Comparison of ENCODE assay signal across 9 cellular contexts in genomic region chr15:79978260-79978659, GRCh38. TPM values are rescaled to one million over a fixed set of nuclear protein-coding genes. Genes with fewer than 3 reads are reported as not detected.
DNase-seq lines count a peak whose midpoint lies in the region; ATAC-seq and TF ChIP-seq lines count a peak whose summit lies in the region.
"Had no signal": no experiment of that assay in that cellular context is flagged by ENCODE, and none has a peak within 500 bp of the region (broad histone marks: within the 10 kb centered on the region; RNA-seq: fewer than 3 reads in every experiment).

No MANE protein-coding gene starts in this region.

- H3K36me3 ChIP-seq in muscle layer of duodenum (ENCODE audit: control insufficient read depth in 1 of 2, insufficient read depth in 2 of 2, low read length in 2 of 2) (no peaks in the 10 kb centered on the region), aorta (ENCODE audit: control insufficient read depth in 1 of 2, insufficient read depth in 2 of 2, low read length in 1 of 2) (no peaks in the 10 kb centered on the region)

- CTCF ChIA-PET in AG04450 (lab: Charles Lee) = interaction anchor here (0.8 to 1.6 kb wide), 2 partner anchors 15 to 23 kb away, joined by 3 read pairs; no protein-coding TSS in a partner anchor

- H3K9me3 ChIP-seq in AG04450 (ENCODE audit: control insufficient read depth, insufficient read depth, low read length) (no peaks in the 10 kb centered on the region), muscle layer of duodenum (ENCODE audit: control insufficient read depth in 1 of 2, low read length in 2 of 2) (no peaks in the 10 kb centered on the region), aorta (ENCODE audit: control insufficient read depth, low read length) (no peaks in the 10 kb centered on the region)

- no peak for TF ChIP-seq CTCF in AG04450 (IDR thresholded peaks at IDR 0.05; ENCODE audit: low read depth, low read length)

- WGBS in aorta, 2 donors = 59 to 63% methylated on average over 6 of the region's 6 CpGs

- ATAC-seq in GM19324 (IDR thresholded peaks at IDR 0.05; ENCODE audit: low FRiP score, unreplicated experiment) (peak; percentile 10), HG03565 (IDR thresholded peaks at IDR 0.05; ENCODE audit: unreplicated experiment) (no peak), aorta (ENCODE audit: low FRiP score) (no peak), HG02885 (IDR thresholded peaks at IDR 0.05; ENCODE audit: poor library complexity, unreplicated experiment) (no peak)

- H3K4me3 ChIP-seq in AG04450 (ENCODE audit: low read depth, low read length) = no peak overlapping the region
- peak overlapping the region in 1 of 2 donors; percentile 19 for H3K4me3 ChIP-seq in muscle layer of duodenum (ENCODE audit: low read depth in 1 of 2, low read length in 2 of 2)
- no peak overlapping the region for H3K4me3 ChIP-seq in aorta (ENCODE audit: low read length in 2 of 2)

- POLR2A ChIA-PET in AG04450 (lab: Yijun Ruan, JAX) = interaction anchor here (1.4 kb wide), 1 partner anchor 55 kb away, joined by 5 read pairs; no protein-coding TSS in a partner anchor

- H3K4me1 ChIP-seq in muscle layer of duodenum (ENCODE audit: control insufficient read depth in 1 of 2, insufficient read depth in 2 of 2, low read length in 2 of 2) (no peaks in the 10 kb centered on the region), aorta (ENCODE audit: control insufficient read depth in 1 of 2, insufficient read depth in 2 of 2, low read length in 2 of 2) (no peaks in the 10 kb centered on the region)

- no peaks in the 10 kb centered on the region for H3K27me3 ChIP-seq in AG04450 (ENCODE audit: control insufficient read depth, insufficient read depth, low read length)
- H3K27me3 ChIP-seq in muscle layer of duodenum (ENCODE audit: low read depth, low read length) = no peaks in the 10 kb centered on the region
- no peaks in the 10 kb centered on the region for H3K27me3 ChIP-seq in aorta (ENCODE audit: control insufficient read depth in 1 of 2, insufficient read depth in 2 of 2, low read length in 1 of 2)

- H3K27ac ChIP-seq in AG04450 (ENCODE audit: low read depth, low read length) (peak overlapping the region; percentile 68), angular gyrus (ENCODE audit: low read depth, low read length) (peak overlapping the region; percentile 45), muscle layer of duodenum (ENCODE audit: low read length) (peak overlapping the region; percentile 41), aorta (ENCODE audit: low read depth in 1 of 2, low read length in 2 of 2) (no peak overlapping the region)

- intact Hi-C loops in aorta (cut with DNase I) = no loop called here

- DNase-seq in AG04450 (ENCODE audit: low read depth, low spot score) (no peak), aorta (no peak), iPS-NIHi7 (ENCODE audit: extremely low spot score) (no peak)
- DNase-seq: T1000 had no signal

RNA-seq across cellular contexts. Expression of gene BCL2A1, which starts 7.3 kb away (rescaled TPM):
- polyA plus RNA-seq in AG04450 (2011; rRNA removed) (2.7 and 2.9 TPM in 2 replicates), aorta (1 to 10 TPM in 1 of 2 donors, under 1 TPM in 1; 0.18 to 8.3 TPM)
- polyA minus RNA-seq in AG04450 (2011; rRNA and poly(A)+ RNA removed) = 0.37 TPM in 1 of 2 replicates, not detected in the other
- 1 to 10 TPM; 5.1 to 7.8 TPM for total RNA-seq in aorta

Comparison
In these comparisons a context has a peak if more than half of its experiments do, and no peak if none do; other contexts are left out.
1. H3K27ac ChIP-seq: peak in AG04450 (single experiment), angular gyrus (single experiment) and muscle layer of duodenum (single experiment); none in aorta (0 of 2).